ENCODE assay signal across 25 cellular contexts in the genomic region with DNA sequence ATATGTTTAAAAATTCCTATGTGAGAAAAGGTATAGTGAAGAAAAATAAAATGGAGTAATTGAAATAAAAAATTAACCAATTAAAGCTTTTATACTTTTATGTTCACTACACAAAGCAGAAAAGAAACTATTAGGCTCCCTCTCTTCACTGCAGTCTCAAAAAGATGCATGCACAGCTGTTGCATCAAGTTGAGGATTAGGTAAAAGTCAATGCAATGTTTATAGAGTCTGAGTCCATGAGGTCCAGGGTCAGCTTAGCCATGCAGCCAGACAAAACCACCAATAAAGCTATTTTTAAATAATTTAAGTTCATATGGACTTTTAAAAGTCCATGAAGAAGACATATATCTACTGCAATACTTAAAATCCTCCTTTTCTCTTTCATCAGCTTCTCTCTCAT.
"Had no signal": no experiment of that assay in that cellular context is flagged by ENCODE, and none has a peak within 500 bp of the region (broad histone marks: within the 10 kb centered on the region; RNA-seq: fewer than 3 reads in every experiment).

No MANE protein-coding gene starts in this region.

- H3K36me3 ChIP-seq: colonic mucosa, esophagus squamous epithelium, gastrocnemius medialis, heart right ventricle, left lung, lower lobe of right lung had no signal

- H3K4me1 Mint-ChIP-seq: endodermal cell, memory B cell, naive B cell had no signal

- H3K4me1 ChIP-seq: colonic mucosa, esophagus squamous epithelium, gastrocnemius medialis, heart right ventricle, left lung, lower lobe of right lung had no signal

- H3K27ac ChIP-seq: colonic mucosa, epithelial cell of prostate, esophagus squamous epithelium, gastrocnemius medialis, heart right ventricle, left lung, lower lobe of right lung had no signal

- H3K27ac Mint-ChIP-seq: dendritic cell treated with granulocyte-macrophage colony-stimulating factor and Interleukin-4, amounts not matched to agents 40 ng/mL and 50 ng/mL, for 4 days; effector memory CD8-positive, alpha-beta T cell; endodermal cell; memory B cell; mesothelial cell of epicardium had no signal

- H3K4me3 Mint-ChIP-seq: dendritic cell treated with granulocyte-macrophage colony-stimulating factor and Interleukin-4, amounts not matched to agents 40 ng/mL and 50 ng/mL, for 4 days; effector memory CD8-positive, alpha-beta T cell; endodermal cell; memory B cell; mesothelial cell of epicardium had no signal

- H3K4me3 ChIP-seq: colonic mucosa, esophagus squamous epithelium, gastrocnemius medialis, heart right ventricle, left lung, lower lobe of right lung, mucosa of descending colon had no signal

- H3K36me3 Mint-ChIP-seq: memory B cell, mesothelial cell of epicardium, naive B cell had no signal

- H3K9me3 Mint-ChIP-seq: dendritic cell treated with granulocyte-macrophage colony-stimulating factor and Interleukin-4, amounts not matched to agents 40 ng/mL and 50 ng/mL, for 4 days; effector memory CD8-positive, alpha-beta T cell; endodermal cell; memory B cell had no signal

- H3K27me3 ChIP-seq: colonic mucosa, esophagus squamous epithelium, gastrocnemius medialis, heart right ventricle, left lung had no signal

- H3K27me3 Mint-ChIP-seq: dendritic cell treated with granulocyte-macrophage colony-stimulating factor and Interleukin-4, amounts not matched to agents 40 ng/mL and 50 ng/mL, for 4 days had no signal

- H3K9me3 ChIP-seq: colonic mucosa, esophagus squamous epithelium, gastrocnemius medialis, left lung, lower lobe of right lung, mucosa of descending colon had no signal

- ATAC-seq: effector memory CD8-positive, alpha-beta T cell; esophagus mucosa; gastrocnemius medialis; heart right ventricle; left cardiac atrium; left lung; left ventricle myocardium superior; lower lobe of right lung; mucosa of descending colon had no signal

- DNase-seq: colonic mucosa; cortex of kidney; effector CD8-positive, alpha-beta T cell; effector memory CD8-positive, alpha-beta T cell; endodermal cell; erythroblast; esophagus squamous epithelium; foreskin fibroblast; foreskin melanocyte; gastrocnemius medialis; glutamatergic neuron; head of caudate nucleus; heart right ventricle; hippocampal formation; left cardiac atrium; left lung; left ventricle myocardium superior; lower lobe of right lung; mucosa of descending colon; naive B cell had no signal
